16 cellular contexts compared by ENCODE assay signal in genomic region chr20:17503501-17504325, GRCh38. TPM values are rescaled to one million over a fixed set of nuclear protein-coding genes. Genes with fewer than 3 reads are reported as not detected.
DNase-seq lines count a peak whose midpoint lies in the region; ATAC-seq lines count a peak whose summit lies in the region.
"Had no signal": no experiment of that assay in that cellular context is flagged by ENCODE, and none has a peak within 500 bp of the region (broad histone marks: within the 10 kb centered on the region; RNA-seq: fewer than 3 reads in every experiment).

No MANE protein-coding gene starts in this region.

- peaks cover 38% of the 10 kb centered on the region for H3K27me3 Mint-ChIP-seq in activated naive CD4-positive, alpha-beta T cell treated with anti-CD3 and anti-CD28 coated beads, Interleukin-2, amount 10 ng/mL, durations not matched to agents 7 days and 5 days
- peaks cover 3% of the 10 kb centered on the region for H3K27me3 Mint-ChIP-seq in T-helper 1 cell treated with Interleukin-12 subunit alpha and Interleukin-12 subunit beta and Interleukin-4 antibody, amounts not matched to agents 30 μg/mL and 1 μg/mL, for 36 hours (ENCODE audit: low read depth)
- H3K27me3 Mint-ChIP-seq in effector memory CD8-positive, alpha-beta T cell: peaks cover 3 to 4% of the 10 kb centered on the region in 2 donors

- peaks cover 2% of the 10 kb centered on the region for H3K36me3 Mint-ChIP-seq in activated naive CD4-positive, alpha-beta T cell treated with anti-CD3 and anti-CD28 coated beads, Interleukin-2, amount 10 ng/mL, durations not matched to agents 7 days and 5 days
- peaks cover 7% of the 10 kb centered on the region for H3K36me3 Mint-ChIP-seq in T-helper 1 cell treated with Interleukin-12 subunit alpha and Interleukin-12 subunit beta and Interleukin-4 antibody, amounts not matched to agents 30 μg/mL and 1 μg/mL, for 36 hours (ENCODE audit: low read depth)
- peaks cover 6% of the 10 kb centered on the region for H3K36me3 Mint-ChIP-seq in effector memory CD8-positive, alpha-beta T cell (ENCODE audit: insufficient read depth)
- H3K36me3 Mint-ChIP-seq: brain had no signal

- CTCF ChIA-PET in activated naive CD4-positive, alpha-beta T cell treated with anti-CD3 and anti-CD28 coated beads, Interleukin-2, amount 10 ng/mL, durations not matched to agents 7 days and 5 days (lab: Charles Lee): interaction anchor here (0.6 to 3.3 kb wide), 15 partner anchors 10 to 493 kb away, joined by 3 to 18 read pairs (median 9); partner anchors contain the start of genes BFSP1, DSTN and RRBP1

- H3K27ac Mint-ChIP-seq in activated naive CD4-positive, alpha-beta T cell treated with anti-CD3 and anti-CD28 coated beads, Interleukin-2, amount 10 ng/mL, durations not matched to agents 7 days and 5 days: peak overlapping the region; percentile 93
- peak overlapping the region; percentile 86 for H3K27ac Mint-ChIP-seq in T-helper 1 cell treated with Interleukin-12 subunit alpha and Interleukin-12 subunit beta and Interleukin-4 antibody, amounts not matched to agents 30 μg/mL and 1 μg/mL, for 36 hours
- peak overlapping the region in 1 of 2 donors; percentile 85 for H3K27ac Mint-ChIP-seq in effector memory CD8-positive, alpha-beta T cell

- no peak for ATAC-seq in effector memory CD8-positive, alpha-beta T cell (replicated peaks)

- peaks cover 2% of the 10 kb centered on the region for H3K9me3 Mint-ChIP-seq in activated naive CD4-positive, alpha-beta T cell treated with anti-CD3 and anti-CD28 coated beads, Interleukin-2, amount 10 ng/mL, durations not matched to agents 7 days and 5 days
- H3K9me3 Mint-ChIP-seq in T-helper 1 cell treated with Interleukin-12 subunit alpha and Interleukin-12 subunit beta and Interleukin-4 antibody, amounts not matched to agents 30 μg/mL and 1 μg/mL, for 36 hours: peaks cover 5% of the 10 kb centered on the region
- H3K9me3 Mint-ChIP-seq in effector memory CD8-positive, alpha-beta T cell: no peaks in the 10 kb centered on the region
- H3K9me3 Mint-ChIP-seq: brain had no signal

- H3K4me3 Mint-ChIP-seq in activated naive CD4-positive, alpha-beta T cell treated with anti-CD3 and anti-CD28 coated beads, Interleukin-2, amount 10 ng/mL, durations not matched to agents 7 days and 5 days: peak overlapping the region; percentile 84
- peak overlapping the region; percentile 79 for H3K4me3 Mint-ChIP-seq in T-helper 1 cell treated with Interleukin-12 subunit alpha and Interleukin-12 subunit beta and Interleukin-4 antibody, amounts not matched to agents 30 μg/mL and 1 μg/mL, for 36 hours
- H3K4me3 Mint-ChIP-seq in effector memory CD8-positive, alpha-beta T cell: peak overlapping the region; percentile 86 to 88

- peaks cover 65% of the 10 kb centered on the region for H3K4me1 Mint-ChIP-seq in activated naive CD4-positive, alpha-beta T cell treated with anti-CD3 and anti-CD28 coated beads, Interleukin-2, amount 10 ng/mL, durations not matched to agents 7 days and 5 days
- peaks cover 51% of the 10 kb centered on the region for H3K4me1 Mint-ChIP-seq in T-helper 1 cell treated with Interleukin-12 subunit alpha and Interleukin-12 subunit beta and Interleukin-4 antibody, amounts not matched to agents 30 μg/mL and 1 μg/mL, for 36 hours (ENCODE audit: low read depth)
- peaks cover 37 to 40% of the 10 kb centered on the region in 2 donors for H3K4me1 Mint-ChIP-seq in effector memory CD8-positive, alpha-beta T cell (ENCODE audit: low read depth in 2 of 2)

- peak; percentile 35 for DNase-seq in activated naive CD4-positive, alpha-beta T cell treated with anti-CD3 and anti-CD28 coated beads, Interleukin-2, amount 10 ng/mL, durations not matched to agents 7 days and 5 days
- DNase-seq in activated naive CD4-positive, alpha-beta T cell treated with Interleukin-2 at 50 U/mL for 16 hours: no peak
- DNase-seq in effector memory CD8-positive, alpha-beta T cell: no peak
- peak; percentile 24 for DNase-seq in stimulated activated CD8-positive, alpha-beta memory T cell treated with anti-CD3 and anti-CD28 coated beads, Interleukin-4, amount 100 ng/mL, for 48 hours
- DNase-seq in HT-29 (ENCODE audit: low spot score) (no peak), inferior parietal cortex (ENCODE audit: extremely low spot score) (no peak), H4 (ENCODE audit: low spot score) (no peak)
- DNase-seq: COR-L47, DND-41, HCEC 1CT, Karpas-422, NCI-H1092, NCI-H446 treated with DMSO at 0.1 percent for 48 hours, trophoblast cell had no signal

RNA-seq across cellular contexts. Expression of gene BFSP1, which starts 27.5 kb away (rescaled TPM):
- total RNA-seq in HT-29 (2014; rRNA removed; shearing (Covaris generic)): 0.81 and 1.4 TPM in 2 replicates
- total RNA-seq in H4 (2014; rRNA removed; shearing (Covaris generic)): 8.2 and 12.3 TPM in 2 replicates

Comparison
In these comparisons a context has a peak if more than half of its experiments do, and no peak if none do; other contexts are left out.
1. DNase-seq: peak in activated naive CD4-positive, alpha-beta T cell treated with anti-CD3 and anti-CD28 coated beads, Interleukin-2, amount 10 ng/mL, durations not matched to agents 7 days and 5 days (single experiment) and stimulated activated CD8-positive, alpha-beta memory T cell treated with anti-CD3 and anti-CD28 coated beads, Interleukin-4, amount 100 ng/mL, for 48 hours (single experiment); none in activated naive CD4-positive, alpha-beta T cell treated with Interleukin-2 at 50 U/mL for 16 hours (single experiment), effector memory CD8-positive, alpha-beta T cell (0 of 3), HT-29 (single experiment), inferior parietal cortex (single experiment) and H4 (single experiment).
2. Peak in every context shown above with its lines, with median percentiles within 50 percentile points of each other: H3K4me3 Mint-ChIP-seq.